In genomic region chr14:63459738-63460137, GRCh38 we compare ENCODE assay signal across 16 cellular contexts.
DNase-seq lines count a peak whose midpoint lies in the region; ATAC-seq and TF ChIP-seq lines count a peak whose summit lies in the region.
"Had no signal": no experiment of that assay in that cellular context is flagged by ENCODE, and none has a peak within 500 bp of the region (broad histone marks: within the 10 kb centered on the region; RNA-seq: fewer than 3 reads in every experiment).

No MANE protein-coding gene starts in this region.

- ATAC-seq in GM23338 (no peak), memory B cell (ENCODE audit: low read depth) (no peak), psoas muscle (peak in 2 of 4 donors; percentile 10 to 32)
- ATAC-seq: CD8-positive, alpha-beta T cell had no signal

- no peak for TF ChIP-seq CTCF in GM23338 (conservative IDR thresholded peaks at IDR 0.05; ENCODE audit: low read depth in 2 of 2)
- no peak for TF ChIP-seq CTCF in psoas muscle (IDR thresholded peaks at IDR 0.05)

- H3K27ac Mint-ChIP-seq in GM23338 (no peak overlapping the region), memory B cell (peak overlapping the region; percentile 25)
- H3K27ac Mint-ChIP-seq: CD14-positive monocyte; CD8-positive, alpha-beta T cell had no signal

- H3K27me3 Mint-ChIP-seq in GM23338 (ENCODE audit: insufficient read depth, low read depth, poor library complexity) (no peaks in the 10 kb centered on the region), memory B cell (no peaks in the 10 kb centered on the region)

- peaks cover 16% of the 10 kb centered on the region; the same call in 1 of the 2 replicates for H3K4me1 ChIP-seq in GM23338 (ENCODE audit: insufficient read depth)
- H3K4me1 ChIP-seq in psoas muscle, result peaks cover 23% of the 10 kb centered on the region

- no peak for DNase-seq in GM23338 (ENCODE audit: low spot score)
- peak; percentile 46 for DNase-seq in cerebellar cortex (ENCODE audit: low spot score)
- no peak for DNase-seq in memory B cell (ENCODE audit: low spot score in 2 of 2)
- DNase-seq in psoas muscle, result no peak
- no peak for DNase-seq in NCI-H1436 treated with DMSO at 0.1 percent for 48 hours (lab: John Stamatoyannopoulos, UW)
- no peak for DNase-seq in NCI-H1048 (lab: John Stamatoyannopoulos, UW)
- no peak for DNase-seq in foreskin melanocyte
- DNase-seq: CD8-positive, alpha-beta T cell; COR-L47; DMS153; DMS79 treated with DMSO at 0.1 percent for 48 hours; EL; GDM1; H7; IMR-90 had no signal

- H2AFZ ChIP-seq in GM23338, result no peak overlapping the region

- H3K4me2 ChIP-seq in GM23338, result peak overlapping the region; percentile 34; the same call in 1 of the 2 replicates

- WGBS in psoas muscle, 3 donors, result 36 to 52% (median 49%) methylated on average over 6 of the region's 6 CpGs

- H3K27ac ChIP-seq in GM23338 (ENCODE audit: low read depth) (no peak overlapping the region), psoas muscle (peak overlapping the region; percentile 48)

- H3F3A ChIP-seq in GM23338 (replicated peaks; ENCODE audit: low read depth), result no peaks in the 10 kb centered on the region

- H3K27me3 ChIP-seq in GM23338 (ENCODE audit: insufficient read depth) (no peaks in the 10 kb centered on the region), psoas muscle (ENCODE audit: insufficient read depth in 3 of 3, low read length in 2 of 3) (no peaks in the 10 kb centered on the region)

- H3K4me3 Mint-ChIP-seq in GM23338, result no peak overlapping the region
- H3K4me3 Mint-ChIP-seq in memory B cell, result no peak overlapping the region
- H3K4me3 Mint-ChIP-seq: CD14-positive monocyte; CD8-positive, alpha-beta T cell had no signal

- no peaks in the 10 kb centered on the region for H3K9me3 ChIP-seq in psoas muscle

- H3K4me3 ChIP-seq in GM23338 (no peak overlapping the region), psoas muscle (no peak overlapping the region)

- peaks cover 94% of the 10 kb centered on the region for H3K79me2 ChIP-seq in GM23338 (replicated peaks; ENCODE audit: insufficient read depth)

- no peaks in the 10 kb centered on the region for H3K9me2 ChIP-seq in GM23338 (ENCODE audit: insufficient read depth)

- H3K9me3 Mint-ChIP-seq in GM23338 (no peaks in the 10 kb centered on the region), memory B cell (no peaks in the 10 kb centered on the region)
- H3K9me3 Mint-ChIP-seq: CD8-positive, alpha-beta T cell had no signal

- H3K36me3 Mint-ChIP-seq in GM23338 (ENCODE audit: low read depth), result peaks cover 4% of the 10 kb centered on the region; the same call in 2 of the 3 replicates
- peaks cover 10% of the 10 kb centered on the region for H3K36me3 Mint-ChIP-seq in memory B cell

- intact Hi-C loops in psoas muscle (cut with DNase I), result no loop called here

- peaks cover 62% of the 10 kb centered on the region for H4K20me1 ChIP-seq in GM23338 (replicated peaks; ENCODE audit: insufficient read depth)

- H3K4me1 Mint-ChIP-seq in GM23338, result peaks cover 17% of the 10 kb centered on the region
- H3K4me1 Mint-ChIP-seq in memory B cell, result peaks cover 22% of the 10 kb centered on the region

- no peaks in the 10 kb centered on the region for H3K36me3 ChIP-seq in GM23338 (ENCODE audit: insufficient read depth)
- no peaks in the 10 kb centered on the region for H3K36me3 ChIP-seq in psoas muscle (ENCODE audit: insufficient read depth in 1 of 2, low read depth in 1 of 2)

TF ChIP-seq in GM23338, 12 proteins besides CTCF, POLR2A, EP300 and RAD21:
- no peak for TF ChIP-seq EZH2 (IDR thresholded peaks at IDR 0.05; ENCODE audit: low read depth, unreplicated experiment)
